ENCODE assay signal across 11 cellular contexts in genomic region chr7:51034531-51035264, GRCh38.
DNase-seq lines count a peak whose midpoint lies in the region; ATAC-seq, FAIRE-seq and TF ChIP-seq lines count a peak whose summit lies in the region.
"Had no signal": no experiment of that assay in that cellular context is flagged by ENCODE, and none has a peak within 500 bp of the region (broad histone marks: within the 10 kb centered on the region; RNA-seq: fewer than 3 reads in every experiment).

No MANE protein-coding gene starts in this region.

- CTCF ChIA-PET in PC-3 (lab: Charles Lee), result no interaction called here

- H3K9me2 ChIP-seq in PC-3 (replicated peaks; ENCODE audit: low read length), result no peaks in the 10 kb centered on the region

- H3K79me2 ChIP-seq in PC-3 (ENCODE audit: low read length), result no peaks in the 10 kb centered on the region

- 0 out of 2 replicates have a peak overlapping the region, but pooled peaks have one; percentile 25 for H2AFZ ChIP-seq in PC-3 (ENCODE audit: low read length)

- no peaks in the 10 kb centered on the region for H3K27me3 ChIP-seq in PC-3 (ENCODE audit: low read length)
- no peaks in the 10 kb centered on the region for H3K27me3 ChIP-seq in pancreas
- H3K27me3 ChIP-seq in BE2C, result peaks cover 16% of the 10 kb centered on the region

- DNase-seq in PC-3 (peak; percentile 71), epithelial cell of esophagus (ENCODE audit: low read depth) (peak; percentile 4), pancreas (peak in 3 of 6 donors; percentile 64 to 69 (median 65)), NCI-H1694 (lab: John Stamatoyannopoulos, UW) (no peak), BE2C (no peak)
- DNase-seq: NCI-H1930 had no signal

- WGBS in pancreas, 2 donors, result 9 to 12% methylated on average over 10 of the region's 10 CpGs

- no peak for FAIRE-seq in pancreas (lab: Jason Lieb, UNC)
- FAIRE-seq: GM18507 had no signal

- BruUV-seq in PC-3 (replicated peaks; lab: Mats Ljungman, UMichigan), result no TSS peak

- H3K36me3 ChIP-seq in PC-3 (ENCODE audit: low read depth, low read length), result no peaks in the 10 kb centered on the region
- no peaks in the 10 kb centered on the region for H3K36me3 ChIP-seq in pancreas
- no peaks in the 10 kb centered on the region for H3K36me3 ChIP-seq in BE2C

- H3K27ac ChIP-seq in C4-2B (peak overlapping the region; percentile 55), PC-3 (ENCODE audit: low read length) (peak overlapping the region; percentile 21; the same call in 1 of the 2 replicates), pancreas (peak overlapping the region; percentile 61 to 73 (median 70))
- H3K27ac ChIP-seq: SK-N-MC had no signal

- TF ChIP-seq CTCF in C4-2B (conservative IDR thresholded peaks at IDR 0.05) (no peak), PC-3 (conservative IDR thresholded peaks at IDR 0.05; ENCODE audit: low read depth, low read length) (no peak), epithelial cell of esophagus (IDR thresholded peaks at IDR 0.05; ENCODE audit: insufficient read depth, low read depth, low read length, missing control alignments) (no peak), pancreas (IDR thresholded peaks at IDR 0.05) (no peak), BE2C (IDR thresholded peaks at IDR 0.05; ENCODE audit: low read depth, low read length) (no peak)

- no peaks in the 10 kb centered on the region for H3F3A ChIP-seq in PC-3 (ENCODE audit: low read length, unreplicated experiment)

- no peaks in the 10 kb centered on the region for H4K20me1 ChIP-seq in PC-3 (ENCODE audit: low read length)

- peak overlapping the region; percentile 25 for H3K4me2 ChIP-seq in PC-3 (ENCODE audit: low read length)

- no peak overlapping the region for H3K9ac ChIP-seq in PC-3 (ENCODE audit: low read length)

- H3K4me1 ChIP-seq in PC-3 (ENCODE audit: insufficient read depth, low read length), result peaks cover 32% of the 10 kb centered on the region
- H3K4me1 ChIP-seq in pancreas, result peaks cover 41 to 72% (median 50%) of the 10 kb centered on the region in 3 donors
- no peaks in the 10 kb centered on the region for H3K4me1 ChIP-seq in BE2C

- H3K4me3 ChIP-seq in PC-3 (ENCODE audit: low read length), result no peak overlapping the region
- no peak overlapping the region for H3K4me3 ChIP-seq in epithelial cell of esophagus (ENCODE audit: low read length)
- no peak overlapping the region for H3K4me3 ChIP-seq in pancreas
- no peak overlapping the region for H3K4me3 ChIP-seq in BE2C (ENCODE audit: low read depth, low read length)
- H3K4me3 ChIP-seq: SK-N-MC had no signal

- H3K9me3 ChIP-seq in PC-3 (ENCODE audit: low read length) (no peaks in the 10 kb centered on the region), pancreas (no peaks in the 10 kb centered on the region), BE2C (no peaks in the 10 kb centered on the region)

- ATAC-seq in PC-3 (peak; percentile 77), pancreas (peak; percentile 51 to 73 (median 69)), HG03378 (IDR thresholded peaks at IDR 0.05; ENCODE audit: unreplicated experiment) (no peak), GM21423 (IDR thresholded peaks at IDR 0.05; ENCODE audit: unreplicated experiment) (no peak)

- POLR2A ChIA-PET in PC-3 (lab: Charles Lee; ENCODE audit: unreplicated experiment), result no interaction called here

- intact Hi-C loops in PC-3 (cut with micrococcal nuclease) (loop anchor here (1.0 to 5.0 kb wide), 2 partner anchors 35 to 72 kb away; no protein-coding TSS in a partner anchor), pancreas (cut with DNase I) (no loop called here)

Comparison
In these comparisons a context has a peak if more than half of its experiments do, and no peak if none do; other contexts are left out.
1. ATAC-seq: peak in PC-3 (single experiment) and pancreas (4 of 4); none in HG03378 (single experiment) and GM21423 (single experiment).
2. DNase-seq: peak in PC-3 (single experiment) and epithelial cell of esophagus (single experiment); none in NCI-H1694 (single experiment) and BE2C (single experiment).
3. Peak in every context shown above with its lines, with median percentiles within 50 percentile points of each other: H3K27ac ChIP-seq.